26 cellular contexts compared by ENCODE assay signal in the genomic region with DNA sequence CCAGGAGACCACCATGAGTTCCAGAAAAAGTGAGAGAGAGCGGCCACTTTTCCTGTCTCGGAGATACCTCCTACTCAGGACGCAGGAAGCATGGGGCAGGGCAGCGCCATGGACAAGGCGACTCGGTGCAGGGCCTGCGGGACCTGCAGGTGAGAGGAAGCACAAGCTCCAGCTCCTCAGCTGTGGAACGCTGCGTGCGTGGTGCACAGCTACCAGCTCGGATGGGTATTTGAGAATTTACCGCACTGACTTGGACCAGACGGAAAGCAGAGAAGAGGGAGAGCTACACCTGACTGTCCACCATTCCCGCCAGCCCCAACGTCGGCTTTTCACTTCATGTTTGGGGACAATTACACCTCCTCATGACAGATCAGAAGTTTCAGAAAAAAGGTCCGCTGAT. TPM values are rescaled to one million over a fixed set of nuclear protein-coding genes. Genes with fewer than 3 reads are reported as not detected.
A peak's percentile ranks its signal among the peaks of the same experiment; 100 is the strongest.
DNase-seq lines count a peak whose midpoint lies in the region; ATAC-seq and TF ChIP-seq lines count a peak whose summit lies in the region.
"Had no signal": no experiment of that assay in that cellular context is flagged by ENCODE, and none has a peak within 500 bp of the region (broad histone marks: within the 10 kb centered on the region; RNA-seq: fewer than 3 reads in every experiment).

No MANE protein-coding gene starts in this region.

- no peak for TF ChIP-seq CTCF in mesothelial cell of epicardium (IDR thresholded peaks at IDR 0.05; ENCODE audit: unreplicated experiment)

- H3K4me1 Mint-ChIP-seq in T-helper 1 cell treated with Interleukin-12 subunit alpha and Interleukin-12 subunit beta and Interleukin-4 antibody, amounts not matched to agents 30 μg/mL and 1 μg/mL, for 36 hours (ENCODE audit: low read depth): peaks cover 15% of the 10 kb centered on the region
- H3K4me1 Mint-ChIP-seq in activated naive CD4-positive, alpha-beta T cell treated with anti-CD3 and anti-CD28 coated beads, Interleukin-2, amount 10 ng/mL, durations not matched to agents 7 days and 5 days: peaks cover 16% of the 10 kb centered on the region
- H3K4me1 Mint-ChIP-seq in mesothelial cell of epicardium: no peaks in the 10 kb centered on the region
- H3K4me1 Mint-ChIP-seq: B cell had no signal

- H3K9me3 Mint-ChIP-seq in T-helper 1 cell treated with Interleukin-12 subunit alpha and Interleukin-12 subunit beta and Interleukin-4 antibody, amounts not matched to agents 30 μg/mL and 1 μg/mL, for 36 hours: no peaks in the 10 kb centered on the region
- H3K9me3 Mint-ChIP-seq in activated naive CD4-positive, alpha-beta T cell treated with anti-CD3 and anti-CD28 coated beads, Interleukin-2, amount 10 ng/mL, durations not matched to agents 7 days and 5 days: no peaks in the 10 kb centered on the region
- no peaks in the 10 kb centered on the region for H3K9me3 Mint-ChIP-seq in mesothelial cell of epicardium
- H3K9me3 Mint-ChIP-seq: CD8-positive, alpha-beta memory T cell had no signal

- H3K4me3 Mint-ChIP-seq in T-helper 1 cell treated with Interleukin-12 subunit alpha and Interleukin-12 subunit beta and Interleukin-4 antibody, amounts not matched to agents 30 μg/mL and 1 μg/mL, for 36 hours: no peak overlapping the region
- H3K4me3 Mint-ChIP-seq in activated naive CD4-positive, alpha-beta T cell treated with anti-CD3 and anti-CD28 coated beads, Interleukin-2, amount 10 ng/mL, durations not matched to agents 7 days and 5 days: no peak overlapping the region
- no peak overlapping the region for H3K4me3 Mint-ChIP-seq in mesothelial cell of epicardium
- H3K4me3 Mint-ChIP-seq: B cell; CD14-positive monocyte; CD8-positive, alpha-beta memory T cell had no signal

- no peaks in the 10 kb centered on the region for H3K27me3 Mint-ChIP-seq in T-helper 1 cell treated with Interleukin-12 subunit alpha and Interleukin-12 subunit beta and Interleukin-4 antibody, amounts not matched to agents 30 μg/mL and 1 μg/mL, for 36 hours (ENCODE audit: low read depth)
- no peaks in the 10 kb centered on the region for H3K27me3 Mint-ChIP-seq in activated naive CD4-positive, alpha-beta T cell treated with anti-CD3 and anti-CD28 coated beads, Interleukin-2, amount 10 ng/mL, durations not matched to agents 7 days and 5 days
- H3K27me3 Mint-ChIP-seq in mesothelial cell of epicardium (ENCODE audit: low read depth): no peaks in the 10 kb centered on the region
- H3K27me3 Mint-ChIP-seq: B cell; CD8-positive, alpha-beta memory T cell had no signal

- ATAC-seq in left ventricle myocardium superior (no peak), GM18907 (IDR thresholded peaks at IDR 0.05; ENCODE audit: unreplicated experiment) (no peak)
- ATAC-seq: GM12878, Right ventricle myocardium inferior had no signal

- DNase-seq in T-helper 1 cell: no peak
- DNase-seq in activated naive CD4-positive, alpha-beta T cell treated with anti-CD3 and anti-CD28 coated beads, Interleukin-2, amount 10 ng/mL, durations not matched to agents 7 days and 5 days: no peak
- DNase-seq in activated naive CD4-positive, alpha-beta T cell treated with anti-CD3 and anti-CD28 coated beads, Interleukin-2, amount 50 U/mL, for 16 hours: no peak
- DNase-seq in mesothelial cell of epicardium (ENCODE audit: low spot score in 2 of 2, unreplicated experiment in 2 of 2): no peak
- no peak for DNase-seq in left ventricle myocardium superior
- no peak for DNase-seq in NK-92 treated with Interleukin-12 subunit alpha and Interleukin-12 subunit beta, amount 100 ng/mL, for 24 hours (lab: John Stamatoyannopoulos, UW)
- DNase-seq: CD8-positive, alpha-beta memory T cell; DMS 273 treated with DMSO at 0.1 percent for 48 hours; DMS79; EL; GDM1; NCI-H1092; NCI-H1436; NCI-H187 treated with DMSO at 0.1 percent for 48 hours; NCI-H2107; NCI-H446; NCI-H524 treated with DMSO at 0.1 percent for 48 hours; NCI-H82; PC-9; SJCRH30 had no signal

- CTCF ChIA-PET in activated naive CD4-positive, alpha-beta T cell treated with anti-CD3 and anti-CD28 coated beads, Interleukin-2, amount 10 ng/mL, durations not matched to agents 7 days and 5 days (lab: Charles Lee): no interaction called here

- intact Hi-C loops in left ventricle myocardium superior (cut with micrococcal nuclease): no loop called here

- peaks cover 26% of the 10 kb centered on the region for H3K36me3 Mint-ChIP-seq in T-helper 1 cell treated with Interleukin-12 subunit alpha and Interleukin-12 subunit beta and Interleukin-4 antibody, amounts not matched to agents 30 μg/mL and 1 μg/mL, for 36 hours (ENCODE audit: low read depth)
- H3K36me3 Mint-ChIP-seq in activated naive CD4-positive, alpha-beta T cell treated with anti-CD3 and anti-CD28 coated beads, Interleukin-2, amount 10 ng/mL, durations not matched to agents 7 days and 5 days: peaks cover 26% of the 10 kb centered on the region
- peaks cover 8% of the 10 kb centered on the region for H3K36me3 Mint-ChIP-seq in mesothelial cell of epicardium

- peak overlapping the region; percentile 31 for H3K27ac Mint-ChIP-seq in T-helper 1 cell treated with Interleukin-12 subunit alpha and Interleukin-12 subunit beta and Interleukin-4 antibody, amounts not matched to agents 30 μg/mL and 1 μg/mL, for 36 hours
- H3K27ac Mint-ChIP-seq in activated naive CD4-positive, alpha-beta T cell treated with anti-CD3 and anti-CD28 coated beads, Interleukin-2, amount 10 ng/mL, durations not matched to agents 7 days and 5 days: peak overlapping the region; percentile 24
- peak overlapping the region; percentile 50 for H3K27ac Mint-ChIP-seq in mesothelial cell of epicardium
- H3K27ac Mint-ChIP-seq: B cell, CD14-positive monocyte had no signal

RNA-seq across cellular contexts. Expression of gene CDK11A, which starts 8.2 kb away (rescaled TPM):
- total RNA-seq in mesothelial cell of epicardium: 47.9 to 54.2 TPM (median 52.8 TPM) in 3 replicates
- 22.3 TPM for total RNA-seq in left ventricle myocardium superior

RNA-seq across cellular contexts. Expression of gene SLC35E2B, which starts 39.8 kb away (rescaled TPM):
- 112 to 119 TPM (median 113 TPM) in 3 replicates for total RNA-seq in mesothelial cell of epicardium
- total RNA-seq in left ventricle myocardium superior: 25.3 TPM

RNA-seq across cellular contexts. Expression of gene NADK, which starts 45.9 kb away (rescaled TPM):
- total RNA-seq in mesothelial cell of epicardium (77.7 to 79.9 TPM (median 78.2 TPM) in 3 replicates), left ventricle myocardium superior (24.4 TPM)
